ENCODE assay signal across 12 cellular contexts in genomic region chr1:20496241-20496661, GRCh38. TPM values are rescaled to one million over a fixed set of nuclear protein-coding genes. Genes with fewer than 3 reads are reported as not detected.
DNase-seq lines count a peak whose midpoint lies in the region; ATAC-seq and TF ChIP-seq lines count a peak whose summit lies in the region.
"Had no signal": no experiment of that assay in that cellular context is flagged by ENCODE, and none has a peak within 500 bp of the region (broad histone marks: within the 10 kb centered on the region; RNA-seq: fewer than 3 reads in every experiment).

No MANE protein-coding gene starts in this region.

- no peak for ATAC-seq in HG02885 (IDR thresholded peaks at IDR 0.05; ENCODE audit: poor library complexity, unreplicated experiment)
- ATAC-seq: left ventricle myocardium superior; stimulated activated memory B cell treated with anti-CD40 and anti-IgM and Interleukin-4, amounts not matched to agents 10 μg/mL and 1 μg/mL and 100 μg/mL, for 72 hours had no signal

- peaks cover 29% of the 10 kb centered on the region for H3K4me1 ChIP-seq in osteoblast (ENCODE audit: insufficient read depth, low read length)

- peaks cover 2% of the 10 kb centered on the region for H3K27me3 ChIP-seq in osteoblast (ENCODE audit: insufficient read depth, low read length)

- in situ Hi-C loops in astrocyte of the spinal cord (cut with HindIII; ENCODE audit: low sequenced_read_pairs) = no loop called here

- H3K4me3 ChIP-seq in astrocyte of the spinal cord (ENCODE audit: low read depth, low read length) (no peak overlapping the region), osteoblast (ENCODE audit: insufficient read depth, low read length) (no peak overlapping the region)

- H3K27ac ChIP-seq in osteoblast (ENCODE audit: low read depth, low read length) = peak overlapping the region; percentile 10

- peaks cover 20% of the 10 kb centered on the region for H3K36me3 ChIP-seq in osteoblast (ENCODE audit: insufficient read depth, low read length)

- H2AFZ ChIP-seq in osteoblast (ENCODE audit: low read length) = no peak overlapping the region

- H3K79me2 ChIP-seq in osteoblast (ENCODE audit: insufficient read depth, low read length) = no peaks in the 10 kb centered on the region

- no peaks in the 10 kb centered on the region for H3K9me3 ChIP-seq in osteoblast (ENCODE audit: low read depth, low read length)

- no peak for TF ChIP-seq CTCF in astrocyte of the spinal cord (IDR thresholded peaks at IDR 0.05; ENCODE audit: low read depth, low read length)
- no peak for TF ChIP-seq CTCF in osteoblast (IDR thresholded peaks at IDR 0.05; ENCODE audit: extremely low read depth, low read depth, low read length)

- H3K4me2 ChIP-seq in osteoblast (ENCODE audit: insufficient read depth, low read length) = peak overlapping the region; percentile 6

- H4K20me1 ChIP-seq in osteoblast (ENCODE audit: insufficient read depth, low read length) = peaks cover 4% of the 10 kb centered on the region

- DNase-seq in EH (ENCODE audit: low read depth) (peak; percentile 78), LHCN-M2 (ENCODE audit: low read depth) (peak; percentile 82), astrocyte of the spinal cord (ENCODE audit: low read depth, low spot score) (peak; percentile 83), osteoblast (ENCODE audit: insufficient read length, low spot score, missing footprints) (peak; percentile 89), AML-193 (lab: John Stamatoyannopoulos, UW) (no peak), NOMO-1 treated with dmso at 0.1 percent for 144 hours (lab: John Stamatoyannopoulos, UW; ENCODE audit: unreplicated experiment) (no peak)
- DNase-seq: amygdala, left ventricle myocardium superior, NCI-H1417 treated with DMSO at 0.1 percent for 48 hours, retina had no signal

RNA-seq across cellular contexts. Expression of gene CAMK2N1, which starts 10.2 kb away (rescaled TPM):
- 31.2 and 34.0 TPM in 2 replicates for total RNA-seq in LHCN-M2 (2014; rRNA removed)
- 23.8 TPM for polyA plus RNA-seq in LHCN-M2 (2012)
- total RNA-seq in osteoblast = 0.36 and 1.5 TPM in 2 replicates

RNA-seq across cellular contexts. Expression of gene MUL1, which starts 11.7 kb away (rescaled TPM):
- total RNA-seq in LHCN-M2 (2014; rRNA removed) (54.0 and 54.1 TPM in 2 replicates), osteoblast (31.8 and 37.3 TPM in 2 replicates)
- 29.4 TPM for polyA plus RNA-seq in LHCN-M2 (2012)

RNA-seq across cellular contexts. Expression of gene FAM43B, which starts 56.1 kb away (rescaled TPM):
- total RNA-seq in LHCN-M2 (2014; rRNA removed) = 0.06 TPM in 1 of 2 replicates, not detected in the other
- polyA plus RNA-seq in LHCN-M2 (2012) = 0.11 TPM
- total RNA-seq in osteoblast = under 0.01 TPM in 1 of 2 replicates, not detected in the other

Comparison
In these comparisons a context has a peak if more than half of its experiments do, and no peak if none do; other contexts are left out.
1. DNase-seq: peak in EH (single experiment), LHCN-M2 (single experiment), astrocyte of the spinal cord (single experiment) and osteoblast (single experiment); none in AML-193 (0 of 2) and NOMO-1 treated with dmso at 0.1 percent for 144 hours (single experiment).
2. RNA of gene CAMK2N1, which starts 10.2 kb away (total RNA-seq): 31.2 to 34.0 TPM in LHCN-M2; 0.36 to 1.5 TPM in osteoblast; every median in the first group is over 10 times any median in the second.